ENCODE assay signal across 8 cellular contexts in genomic region chr12:132904718-132905328, GRCh38. TPM values are rescaled to one million over a fixed set of nuclear protein-coding genes. Genes with fewer than 3 reads are reported as not detected.
DNase-seq lines count a peak whose midpoint lies in the region; ATAC-seq and TF ChIP-seq lines count a peak whose summit lies in the region.

No MANE protein-coding gene starts in this region.

- H3K36me3 Mint-ChIP-seq in memory B cell = peaks cover 1% of the 10 kb centered on the region

- peaks cover 2% of the 10 kb centered on the region for H3K4me1 Mint-ChIP-seq in memory B cell

- DNase-seq in activated CD4-positive, alpha-beta T cell treated with anti-CD3 and anti-CD28 coated beads, Interleukin-2, amount 50 U/mL, for 1 hour = peak; percentile 90
- DNase-seq in dermis blood vessel endothelial cell (peak; percentile 79), memory B cell (ENCODE audit: low spot score in 2 of 2) (peak; percentile 79 to 81), NCI-H524 treated with DMSO at 0.1 percent for 48 hours (lab: John Stamatoyannopoulos, UW) (no peak), RKO (ENCODE audit: low spot score) (no peak)
- DNase-seq in stimulated activated CD8-positive, alpha-beta memory T cell treated with anti-CD3 and anti-CD28 coated beads, Interleukin-15, amount 100 ng/mL, for 4 hours (ENCODE audit: low read depth in 2 of 2) = peak; percentile 76 to 80

- ATAC-seq in memory B cell (ENCODE audit: low read depth) (peak; percentile 8), HG02642 (IDR thresholded peaks at IDR 0.05; ENCODE audit: poor library complexity, unreplicated experiment) (no peak)

- peak overlapping the region; percentile 51 for H3K4me3 Mint-ChIP-seq in memory B cell

- H3K9me3 Mint-ChIP-seq in memory B cell = peaks cover 1% of the 10 kb centered on the region

- H3K27me3 Mint-ChIP-seq in memory B cell = no peaks in the 10 kb centered on the region

- TF ChIP-seq CTCF in GM12874 (IDR thresholded peaks at IDR 0.05; ENCODE audit: insufficient read depth, low read depth, low read length) = peak; percentile 76

- peak overlapping the region; percentile 41 for H3K27ac Mint-ChIP-seq in memory B cell

RNA-seq across cellular contexts. Expression of gene CHFR, which starts 17.4 kb away (rescaled TPM):
- total RNA-seq in dermis blood vessel endothelial cell = 50.0 and 50.5 TPM in 2 replicates

RNA-seq across cellular contexts. Expression of gene ZNF605, which starts 51.3 kb away (rescaled TPM):
- total RNA-seq in dermis blood vessel endothelial cell = 6.5 and 8.2 TPM in 2 replicates

Comparison
In these comparisons a context has a peak if more than half of its experiments do, and no peak if none do; other contexts are left out.
1. DNase-seq: peak in activated CD4-positive, alpha-beta T cell treated with anti-CD3 and anti-CD28 coated beads, Interleukin-2, amount 50 U/mL, for 1 hour (single experiment), dermis blood vessel endothelial cell (single experiment), memory B cell (2 of 2) and stimulated activated CD8-positive, alpha-beta memory T cell treated with anti-CD3 and anti-CD28 coated beads, Interleukin-15, amount 100 ng/mL, for 4 hours (2 of 2); none in NCI-H524 treated with DMSO at 0.1 percent for 48 hours (single experiment) and RKO (single experiment).